ENCODE assay signal across 8 cellular contexts in the genomic region with DNA sequence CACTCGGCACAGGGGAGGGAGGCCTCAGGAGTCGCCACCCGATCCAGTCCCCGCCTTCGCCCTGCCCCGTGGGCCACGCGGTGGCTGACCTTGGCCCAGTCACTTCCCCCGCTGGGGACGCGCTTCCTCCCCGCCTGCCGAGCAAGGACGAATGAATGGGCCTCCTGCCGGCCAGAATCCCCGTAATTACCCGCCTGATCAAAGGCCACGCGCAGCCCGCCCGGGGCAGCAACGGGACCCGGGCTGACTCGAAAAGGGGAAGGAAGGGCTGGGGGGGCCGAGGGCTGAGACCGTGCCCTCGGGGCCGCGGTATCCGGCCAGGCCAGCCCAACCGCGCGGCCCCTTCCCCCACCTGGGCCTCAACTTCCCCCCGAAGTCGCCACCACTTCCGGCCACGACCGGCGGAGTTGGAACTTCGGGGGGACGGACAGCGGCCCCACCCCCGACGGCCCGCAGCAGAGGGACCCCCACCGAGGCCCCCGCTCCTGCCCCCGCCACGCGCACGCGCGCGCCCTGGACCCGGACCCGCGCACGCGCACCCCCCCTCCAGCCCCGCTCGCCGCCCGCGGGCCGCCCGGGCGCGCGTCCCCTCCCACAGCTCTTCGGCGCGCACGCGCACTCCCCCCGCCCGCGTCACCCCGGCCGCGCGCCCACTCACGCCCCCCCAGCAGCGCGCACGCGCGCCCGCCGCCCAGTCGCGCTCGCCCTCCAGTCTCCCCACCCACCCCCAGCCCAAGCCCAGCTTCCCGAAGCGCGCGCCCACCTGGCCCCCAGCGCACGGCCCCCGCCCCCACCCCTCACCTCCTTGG. TPM values are rescaled to one million over a fixed set of nuclear protein-coding genes. Genes with fewer than 3 reads are reported as not detected.
DNase-seq lines count a peak whose midpoint lies in the region; ATAC-seq and TF ChIP-seq lines count a peak whose summit lies in the region.

No MANE protein-coding gene starts in this region.

- peak; percentile 87 for DNase-seq in Daoy (ENCODE audit: low read depth)
- peak; percentile 73 for DNase-seq in LHCN-M2 (ENCODE audit: low read depth)
- peak; percentile 67 to 83 (median 72) for DNase-seq in T-helper 1 cell
- peak in 43 of 56 donors; percentile 16 to 85 (median 72) for DNase-seq in amygdala (lab: John Stamatoyannopoulos, UW)
- peak; percentile 93 for DNase-seq in hepatic stellate cell (ENCODE audit: low spot score)
- no peak for DNase-seq in retinal pigment epithelial cell (ENCODE audit: low read depth)
- no peak for DNase-seq in DMS114 treated with DMSO at 0.1 percent for 48 hours (lab: John Stamatoyannopoulos, UW; ENCODE audit: unreplicated experiment)

- H3K4me3 ChIP-seq in retinal pigment epithelial cell (ENCODE audit: low read length), result peak overlapping the region; percentile 70

- peak; percentile 12 for TF ChIP-seq CTCF in retinal pigment epithelial cell (conservative IDR thresholded peaks at IDR 0.05; ENCODE audit: low read depth, low read length)

- ATAC-seq in GM21723 (IDR thresholded peaks at IDR 0.05; ENCODE audit: unreplicated experiment), result peak; percentile 31

RNA-seq across cellular contexts. Expression of a gene that starts 0.5 kb away (rescaled TPM):
- total RNA-seq in Daoy (2014; rRNA removed; shearing (Covaris generic)), result 18.8 and 43.8 TPM in 2 replicates
- 25.8 and 26.9 TPM in 2 replicates for total RNA-seq in LHCN-M2 (2014; rRNA removed)
- polyA plus RNA-seq in LHCN-M2 (2012), result 27.7 TPM

RNA-seq across cellular contexts. Expression of a gene that starts 20.5 kb away (rescaled TPM):
- total RNA-seq in Daoy (2014; rRNA removed; shearing (Covaris generic)), result 24.3 and 36.4 TPM in 2 replicates
- total RNA-seq in LHCN-M2 (2014; rRNA removed), result 35.4 and 42.6 TPM in 2 replicates
- polyA plus RNA-seq in LHCN-M2 (2012), result 18.4 TPM

RNA-seq across cellular contexts. Expression of a gene that starts 55.2 kb away (rescaled TPM):
- not detected in 2 replicates for total RNA-seq in Daoy (2014; rRNA removed; shearing (Covaris generic))
- not detected in 2 replicates for total RNA-seq in LHCN-M2 (2014; rRNA removed)
- not detected for polyA plus RNA-seq in LHCN-M2 (2012)

Comparison
In these comparisons a context has a peak if more than half of its experiments do, and no peak if none do; other contexts are left out.
1. DNase-seq: peak in Daoy (single experiment), LHCN-M2 (single experiment), T-helper 1 cell (5 of 5), amygdala (43 of 56) and hepatic stellate cell (single experiment); none in retinal pigment epithelial cell (single experiment) and DMS114 treated with DMSO at 0.1 percent for 48 hours (single experiment).